Comparison of ENCODE assay signal across 16 cellular contexts in the genomic region with DNA sequence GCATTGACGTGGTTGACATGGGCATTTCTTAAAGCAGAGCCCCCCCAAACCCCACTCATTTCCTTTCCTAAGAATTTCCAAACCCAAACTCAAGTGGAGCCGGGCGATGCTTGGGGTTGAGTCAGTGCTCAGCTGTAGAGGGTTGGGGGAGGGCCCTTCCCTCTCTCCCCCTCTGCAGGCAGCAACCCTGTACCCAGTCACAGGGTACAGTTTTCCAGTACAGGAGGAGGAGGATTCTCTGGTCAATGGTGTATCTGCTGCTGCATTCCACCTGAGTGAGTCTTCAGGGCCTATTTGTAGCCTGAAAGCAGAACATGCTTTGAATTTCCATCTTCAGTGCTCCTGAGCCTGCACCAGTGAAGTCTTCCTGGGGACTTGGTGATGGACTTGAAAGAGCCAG. TPM values are rescaled to one million over a fixed set of nuclear protein-coding genes. Genes with fewer than 3 reads are reported as not detected.
DNase-seq lines count a peak whose midpoint lies in the region; ATAC-seq and TF ChIP-seq lines count a peak whose summit lies in the region.
"Had no signal": no experiment of that assay in that cellular context is flagged by ENCODE, and none has a peak within 500 bp of the region (broad histone marks: within the 10 kb centered on the region; RNA-seq: fewer than 3 reads in every experiment).

No MANE protein-coding gene starts in this region.

- peak; percentile 52 for DNase-seq in EH (ENCODE audit: low read depth)
- peak; percentile 39 for DNase-seq in M059J (ENCODE audit: low read depth)
- peak; percentile 28 for DNase-seq in fibroblast of pulmonary artery (ENCODE audit: low read depth)
- peak; percentile 32 for DNase-seq in non-pigmented ciliary epithelial cell (ENCODE audit: low read depth)
- DNase-seq in NCI-H446 treated with DMSO at 0.1 percent for 48 hours (lab: John Stamatoyannopoulos, UW): no peak
- no peak for DNase-seq in NCI-H748 treated with DMSO at 0.1 percent for 48 hours (lab: John Stamatoyannopoulos, UW)
- no peak for DNase-seq in mesendoderm
- DNase-seq: activated effector memory CD4-positive, alpha-beta T cell treated with Interleukin-2 at 50 U/mL for 16 hours; adrenal gland; AML-193; COR-L47; NCI-H510A; right lobe of liver; stimulated activated CD4-positive, alpha-beta T cell treated with anti-CD3 and anti-CD28 coated beads, Interleukin-2, amount 100 ng/mL, for 24 hours; T-helper 9 cell had no signal

- no peak overlapping the region for H3K9ac ChIP-seq in mesendoderm (ENCODE audit: low read length)

- H2BK15ac ChIP-seq in mesendoderm (replicated peaks; ENCODE audit: low read depth): no peak overlapping the region

- H3K27me3 ChIP-seq in mesendoderm (ENCODE audit: insufficient read depth, low read length, poor library complexity): no peaks in the 10 kb centered on the region
- H3K27me3 ChIP-seq: adrenal gland, right lobe of liver had no signal

- H3K18ac ChIP-seq in mesendoderm (ENCODE audit: low read length): no peak overlapping the region

- no peak overlapping the region for H3K4me3 ChIP-seq in fibroblast of pulmonary artery (replicated peaks; ENCODE audit: low read depth, low read length)
- H3K4me3 ChIP-seq in mesendoderm (ENCODE audit: low read length): no peak overlapping the region
- H3K4me3 ChIP-seq: adrenal gland, right lobe of liver had no signal

- no peak overlapping the region for H3K4ac ChIP-seq in mesendoderm (ENCODE audit: low read depth, low read length)

- no peak overlapping the region for H4K8ac ChIP-seq in mesendoderm (ENCODE audit: low read depth, low read length)

- ATAC-seq in GM18858 (IDR thresholded peaks at IDR 0.05; ENCODE audit: unreplicated experiment): no peak
- ATAC-seq: right lobe of liver had no signal

- no peak overlapping the region for H2BK5ac ChIP-seq in mesendoderm (ENCODE audit: low read length)

- H3K79me2 ChIP-seq in mesendoderm (ENCODE audit: control insufficient read depth, insufficient read depth, low read length): no peaks in the 10 kb centered on the region

- no peak overlapping the region for H2AK5ac ChIP-seq in mesendoderm (ENCODE audit: low read length)

- no peak overlapping the region for H3K56ac ChIP-seq in mesendoderm (ENCODE audit: low read length)

- H2BK120ac ChIP-seq in mesendoderm (ENCODE audit: low read depth, low read length): no peak overlapping the region

- H3K4me1 ChIP-seq in mesendoderm (ENCODE audit: control insufficient read depth, low read depth, low read length): peaks cover 2% of the 10 kb centered on the region
- H3K4me1 ChIP-seq: right lobe of liver had no signal

- H3K36me3 ChIP-seq in mesendoderm (ENCODE audit: control insufficient read depth, insufficient read depth, low read length): peaks cover 3% of the 10 kb centered on the region
- H3K36me3 ChIP-seq: adrenal gland, right lobe of liver had no signal

- no peaks in the 10 kb centered on the region for H3K79me1 ChIP-seq in mesendoderm (ENCODE audit: low read length)

- H3K4me2 ChIP-seq in mesendoderm (ENCODE audit: low read length): no peak overlapping the region

- no CpG with 5 or more reads among the region's 3 CpGs for WGBS in mesendoderm (ENCODE audit: extremely low coverage, insufficient coverage, low lambda C conversion rate)

- no peak overlapping the region for H3K23ac ChIP-seq in mesendoderm (ENCODE audit: low read length)

- no peak overlapping the region for H3K27ac ChIP-seq in mesendoderm (ENCODE audit: low read depth, low read length)
- H3K27ac ChIP-seq: right lobe of liver had no signal

- no peak overlapping the region for H4K5ac ChIP-seq in mesendoderm (ENCODE audit: low read length)

- TF ChIP-seq CTCF in fibroblast of pulmonary artery (IDR thresholded peaks at IDR 0.05; ENCODE audit: low read length, missing control alignments): no peak

RNA-seq across cellular contexts. Expression of gene ENTREP1, which starts 55.8 kb away (rescaled TPM):
- total RNA-seq in M059J (2014; rRNA removed; shearing (Covaris generic)): 0.05 TPM in 1 of 2 replicates, not detected in the other
- polyA plus RNA-seq in mesendoderm (2013, experiment 1 of 2): 28.2 TPM
- polyA plus RNA-seq in mesendoderm (2013, experiment 2 of 2): 28.1 TPM

Comparison
In these comparisons a context has a peak if more than half of its experiments do, and no peak if none do; other contexts are left out.
1. DNase-seq: peak in EH (single experiment), M059J (single experiment), fibroblast of pulmonary artery (single experiment) and non-pigmented ciliary epithelial cell (single experiment); none in NCI-H446 treated with DMSO at 0.1 percent for 48 hours (single experiment), NCI-H748 treated with DMSO at 0.1 percent for 48 hours (single experiment) and mesendoderm (single experiment).